ENCODE assay signal across 13 cellular contexts in genomic region chr6:74044417-74045096, GRCh38.
DNase-seq lines count a peak whose midpoint lies in the region; ATAC-seq and TF ChIP-seq lines count a peak whose summit lies in the region.
"Had no signal": no experiment of that assay in that cellular context is flagged by ENCODE, and none has a peak within 500 bp of the region (broad histone marks: within the 10 kb centered on the region; RNA-seq: fewer than 3 reads in every experiment).

No MANE protein-coding gene starts in this region.

- CTCF ChIA-PET in RWPE1 (lab: Yijun Ruan, JAX): interaction anchor here (0.6 kb wide), 2 partner anchors 22 to 31 kb away, joined by 3 to 4 read pairs; no protein-coding TSS in a partner anchor

- ATAC-seq in HG02588 (IDR thresholded peaks at IDR 0.05; ENCODE audit: unreplicated experiment) (no peak), GM19397 (IDR thresholded peaks at IDR 0.05; ENCODE audit: unreplicated experiment) (no peak)
- ATAC-seq: gastrocnemius medialis had no signal

- H3K27ac ChIP-seq in RWPE1: no peak overlapping the region
- H3K27ac ChIP-seq: gastrocnemius medialis, thoracic aorta had no signal

- no peak for TF ChIP-seq CTCF in RWPE1 (conservative IDR thresholded peaks at IDR 0.05; ENCODE audit: low read depth)

- POLR2A ChIA-PET in RWPE1 (lab: Yijun Ruan, JAX; ENCODE audit: low non-redundant PET): no interaction called here

- DNase-seq in GM04504 (ENCODE audit: low read depth) (peak; percentile 23), RWPE1 (ENCODE audit: low spot score) (peak; percentile 20), glomerular visceral epithelial cell (ENCODE audit: extremely low spot score) (peak; percentile 40), renal cortical epithelial cell (ENCODE audit: low read depth) (peak; percentile 67)
- no peak for DNase-seq in stimulated activated CD4-positive, alpha-beta T cell treated with anti-CD3 and anti-CD28 coated beads, Interleukin-4, amount 100 ng/mL, for 1 hour
- DNase-seq: activated gamma-delta T cell; CD4-positive, CD25-positive, alpha-beta regulatory T cell; gastrocnemius medialis; NCI-H1417 treated with DMSO at 0.1 percent for 48 hours; posterior cingulate gyrus had no signal
